Comparison of ENCODE assay signal across 11 cellular contexts in the genomic region with DNA sequence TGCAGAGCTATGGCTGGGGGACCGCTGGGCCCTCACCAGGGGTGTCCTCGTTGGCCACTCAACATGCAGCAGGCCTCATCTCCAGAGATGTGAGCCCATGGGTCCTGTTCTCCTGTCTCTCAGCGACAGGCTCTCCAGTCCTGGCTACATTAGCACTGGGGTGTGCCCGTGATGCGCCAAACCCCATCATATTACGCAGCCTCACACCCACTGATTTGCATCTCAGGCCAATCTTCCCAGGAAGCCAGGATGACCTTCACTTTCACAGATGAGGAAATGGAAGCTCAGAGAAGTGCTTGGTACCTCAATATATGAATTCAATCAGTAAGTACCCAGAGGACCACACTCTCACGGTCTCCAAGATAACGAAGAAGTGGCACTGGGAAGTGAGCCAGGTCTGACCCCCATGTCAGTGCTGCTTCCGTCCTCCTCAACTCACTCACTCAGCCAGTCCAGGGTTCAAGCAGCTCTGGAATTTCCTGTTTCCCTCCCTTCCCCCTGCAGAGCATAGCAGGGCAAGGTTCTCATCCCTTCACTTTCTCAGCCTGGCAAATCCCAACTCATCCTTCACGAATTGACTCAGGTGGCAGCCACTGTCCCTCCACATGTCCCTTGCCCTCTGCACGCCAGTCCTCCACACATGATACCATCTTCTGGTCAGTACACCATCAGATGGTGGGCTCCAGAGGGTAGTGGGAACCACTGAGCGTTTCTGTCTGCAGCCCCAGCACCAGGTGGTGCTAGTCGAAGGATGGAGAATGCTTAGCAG.
DNase-seq lines count a peak whose midpoint lies in the region; ATAC-seq and TF ChIP-seq lines count a peak whose summit lies in the region.
"Had no signal": no experiment of that assay in that cellular context is flagged by ENCODE, and none has a peak within 500 bp of the region (broad histone marks: within the 10 kb centered on the region; RNA-seq: fewer than 3 reads in every experiment).

No MANE protein-coding gene starts in this region.

- H3K27me3 ChIP-seq in OCI-LY3 (ENCODE audit: low read depth, low read length): no peaks in the 10 kb centered on the region

- H3K9me3 ChIP-seq in OCI-LY3 (ENCODE audit: insufficient read depth, low read length): no peaks in the 10 kb centered on the region

- ATAC-seq in HG03097 (IDR thresholded peaks at IDR 0.05; ENCODE audit: low FRiP score, unreplicated experiment) (no peak), GM21825 (IDR thresholded peaks at IDR 0.05; ENCODE audit: unreplicated experiment) (no peak)

- H3K79me2 ChIP-seq in OCI-LY3 (ENCODE audit: low read length): no peaks in the 10 kb centered on the region

- H3K36me3 Mint-ChIP-seq in dendritic cell treated with granulocyte-macrophage colony-stimulating factor and Interleukin-4, amounts not matched to agents 40 ng/mL and 50 ng/mL, for 4 days (ENCODE audit: low read depth): peaks cover 92% of the 10 kb centered on the region
- H3K36me3 Mint-ChIP-seq in nephron (ENCODE audit: low read depth): peaks cover 30% of the 10 kb centered on the region

- H2AFZ ChIP-seq in OCI-LY3 (ENCODE audit: low read depth, low read length): no peak overlapping the region

- no peak overlapping the region for H3K4me3 ChIP-seq in AG10803 (ENCODE audit: low read length)
- no peak overlapping the region for H3K4me3 ChIP-seq in OCI-LY3 (ENCODE audit: low read length)

- peak overlapping the region; percentile 85 for H3K27ac Mint-ChIP-seq in dendritic cell treated with granulocyte-macrophage colony-stimulating factor and Interleukin-4, amounts not matched to agents 40 ng/mL and 50 ng/mL, for 4 days
- peak overlapping the region; percentile 81 to 98 (median 93) for H3K27ac Mint-ChIP-seq in nephron

- H3K4me1 ChIP-seq in OCI-LY3 (ENCODE audit: low read length): peaks cover 34% of the 10 kb centered on the region

- H3K27ac ChIP-seq in OCI-LY3 (ENCODE audit: low read length): no peak overlapping the region

- no peaks in the 10 kb centered on the region for H3K36me3 ChIP-seq in OCI-LY3 (replicated peaks; ENCODE audit: low read depth, low read length)

- intact Hi-C loops in dendritic cell treated with granulocyte-macrophage colony-stimulating factor and Interleukin-4, amounts not matched to agents 40 ng/mL and 50 ng/mL, for 4 days (cut with micrococcal nuclease): no loop called here

- H4K20me1 ChIP-seq in OCI-LY3 (ENCODE audit: insufficient read depth, low read length): peaks cover 5% of the 10 kb centered on the region

- no peak overlapping the region for H3K4me2 ChIP-seq in OCI-LY3 (ENCODE audit: low read length)

- TF ChIP-seq CTCF in AG10803 (conservative IDR thresholded peaks at IDR 0.05; ENCODE audit: low read length) (peak; percentile 24), OCI-LY3 (IDR thresholded peaks at IDR 0.05; ENCODE audit: low read depth, low read length) (0 out of 2 replicates have a peak, but pooled peaks have one; percentile 4), nephron (IDR thresholded peaks at IDR 0.05; ENCODE audit: unreplicated experiment in 3 of 3) (no peak)

- no peaks in the 10 kb centered on the region for H3K9me3 Mint-ChIP-seq in dendritic cell treated with granulocyte-macrophage colony-stimulating factor and Interleukin-4, amounts not matched to agents 40 ng/mL and 50 ng/mL, for 4 days
- no peaks in the 10 kb centered on the region for H3K9me3 Mint-ChIP-seq in nephron

- H3K4me1 Mint-ChIP-seq in dendritic cell treated with granulocyte-macrophage colony-stimulating factor and Interleukin-4, amounts not matched to agents 40 ng/mL and 50 ng/mL, for 4 days (ENCODE audit: low read depth): peaks cover 53% of the 10 kb centered on the region
- H3K4me1 Mint-ChIP-seq in nephron: peaks cover 25% of the 10 kb centered on the region

- peak; percentile 60 for DNase-seq in AG10803 (ENCODE audit: low read depth)
- no peak for DNase-seq in NCI-H2081 treated with DMSO at 0.1 percent for 48 hours (lab: John Stamatoyannopoulos, UW)
- no peak for DNase-seq in DMS79 treated with DMSO at 0.1 percent for 48 hours (lab: John Stamatoyannopoulos, UW)
- DNase-seq: activated CD4-positive, alpha-beta T cell treated with anti-CD3 and anti-CD28 coated beads, Interleukin-2, amount 50 U/mL, for 1 hour; DMS153; NK-92 treated with Interleukin-12 subunit alpha and Interleukin-12 subunit beta, amount 100 ng/mL, for 24 hours had no signal

- H3K4me3 Mint-ChIP-seq in dendritic cell treated with granulocyte-macrophage colony-stimulating factor and Interleukin-4, amounts not matched to agents 40 ng/mL and 50 ng/mL, for 4 days: peak overlapping the region; percentile 17
- peak overlapping the region in 1 of 3 experiments; percentile 31 for H3K4me3 Mint-ChIP-seq in nephron

- H3K27me3 Mint-ChIP-seq in dendritic cell treated with granulocyte-macrophage colony-stimulating factor and Interleukin-4, amounts not matched to agents 40 ng/mL and 50 ng/mL, for 4 days: no peaks in the 10 kb centered on the region
- no peaks in the 10 kb centered on the region for H3K27me3 Mint-ChIP-seq in nephron (ENCODE audit: low read depth)

- no peak overlapping the region for H3K9ac ChIP-seq in OCI-LY3 (ENCODE audit: low read length)

Comparison
In these comparisons a context has a peak if more than half of its experiments do, and no peak if none do; other contexts are left out.
1. CTCF ChIP-seq: peak in AG10803 (single experiment) and OCI-LY3 (single experiment); none in nephron (0 of 3).